ENCODE assay signal across 8 cellular contexts in the genomic region with DNA sequence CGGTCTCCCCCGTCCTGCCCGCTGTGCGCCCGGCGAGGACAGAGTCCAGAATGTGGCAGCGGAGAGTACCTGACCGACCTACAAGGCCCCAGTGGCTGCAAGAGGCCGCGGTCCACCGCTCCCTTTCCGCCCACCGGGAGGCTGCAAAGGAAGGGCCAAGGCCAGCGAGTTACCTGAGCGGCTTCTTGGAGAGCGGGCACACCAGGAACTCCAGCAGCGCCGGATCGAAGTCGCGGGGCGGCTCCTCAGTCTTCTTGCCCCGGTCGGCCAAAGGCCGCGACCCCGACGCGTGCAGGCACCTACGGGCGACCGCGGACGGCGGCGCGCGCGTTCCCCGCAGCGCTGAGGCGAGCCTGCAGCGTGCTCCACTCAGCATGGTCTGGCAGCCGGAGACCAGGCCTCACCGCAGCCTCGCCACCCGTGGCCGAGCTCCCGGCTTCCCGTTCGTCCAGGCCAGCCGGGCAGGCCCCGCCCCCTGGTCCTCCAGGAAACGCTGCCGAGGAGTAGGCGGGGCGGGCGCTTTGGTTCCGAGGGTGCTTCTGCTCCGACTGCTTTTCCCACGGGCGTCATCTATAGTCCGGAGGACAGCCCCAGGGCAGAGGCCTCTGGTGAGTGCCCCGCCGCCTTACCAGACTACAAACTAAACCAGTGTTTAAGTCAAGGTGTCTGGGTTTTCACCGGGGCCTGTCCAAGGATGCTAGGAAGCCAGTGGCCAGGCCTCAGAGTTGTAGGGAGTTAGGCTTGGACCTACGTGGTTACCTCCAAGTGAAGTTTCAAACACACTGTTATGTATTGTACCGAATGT. TPM values are rescaled to one million over a fixed set of nuclear protein-coding genes. Genes with fewer than 3 reads are reported as not detected.
DNase-seq lines count a peak whose midpoint lies in the region; ATAC-seq, FAIRE-seq and TF ChIP-seq lines count a peak whose summit lies in the region.

A gene with protein sequence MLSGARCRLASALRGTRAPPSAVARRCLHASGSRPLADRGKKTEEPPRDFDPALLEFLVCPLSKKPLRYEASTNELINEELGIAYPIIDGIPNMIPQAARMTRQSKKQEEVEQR (minus strand): TSS at position 452 of the 805 bp plus-strand sequence. CDS start 76 bp downstream, at position 376.

- H3K4me1 ChIP-seq in right atrium auricular region: peaks cover 0 to 26% of the 10 kb centered on the region in 2 donors

- H3K27me3 ChIP-seq in right atrium auricular region: no peaks in the 10 kb centered on the region

- DNase-seq in NCI-H1694 treated with DMSO at 0.1 percent for 48 hours (lab: John Stamatoyannopoulos, UW) (peak; percentile 79), T-helper 2 cell (peak; percentile 58 to 71 (median 67)), anterior cingulate cortex (lab: John Stamatoyannopoulos, UW) (peak; percentile 51 to 97 (median 90)), right atrium auricular region (ENCODE audit: low spot score) (peak; percentile 96), pulmonary artery endothelial cell (ENCODE audit: low read depth, low spot score) (peak; percentile 78), urothelium cell line (ENCODE audit: low spot score) (peak; percentile 95)

- no peak for FAIRE-seq in urothelium cell line (lab: Jason Lieb, UNC)

- H3K36me3 ChIP-seq in right atrium auricular region: peaks cover 14% of the 10 kb centered on the region

- H3K9me3 ChIP-seq in right atrium auricular region: no peaks in the 10 kb centered on the region

- TF ChIP-seq CTCF in right atrium auricular region (IDR thresholded peaks at IDR 0.05): no peak

- peak within 1 kb of the TSS; percentile 69 to 85 for H3K4me3 ChIP-seq in right atrium auricular region

- peak within 1 kb of the TSS; percentile 87 to 93 for H3K27ac ChIP-seq in right atrium auricular region

- peak; percentile 88 for ATAC-seq in GM18502 (IDR thresholded peaks at IDR 0.05; ENCODE audit: poor library complexity, unreplicated experiment)
- ATAC-seq in HG02938 (IDR thresholded peaks at IDR 0.05; ENCODE audit: unreplicated experiment): peak; percentile 48

RNA-seq across cellular contexts. Expression of the gene that starts here (rescaled TPM):
- total RNA-seq in right atrium auricular region (10 to 100 TPM; 51.8 to 66.4 TPM), pulmonary artery endothelial cell (124 and 131 TPM in 2 replicates)

Comparison
In these comparisons a context has a peak if more than half of its experiments do, and no peak if none do; other contexts are left out.
1. Peak in every context shown above with its lines: DNase-seq, ATAC-seq, H3K4me3 ChIP-seq and H3K27ac ChIP-seq.